8 cellular contexts compared by ENCODE assay signal in genomic region chr11:85647078-85647477, GRCh38. TPM values are rescaled to one million over a fixed set of nuclear protein-coding genes. Genes with fewer than 3 reads are reported as not detected.
A peak's percentile ranks its signal among the peaks of the same experiment; 100 is the strongest.
DNase-seq lines count a peak whose midpoint lies in the region; ATAC-seq, FAIRE-seq and TF ChIP-seq lines count a peak whose summit lies in the region.

No MANE protein-coding gene starts in this region.

- H3K4me3 ChIP-seq in cardiac fibroblast (replicated peaks in 1 of 2; ENCODE audit: low read depth in 2 of 2, low read length in 2 of 2) = peak overlapping the region; percentile 72 to 76
- peak overlapping the region; percentile 83 for H3K4me3 ChIP-seq in naive thymus-derived CD4-positive, alpha-beta T cell (ENCODE audit: low read length)

- peaks cover 11 to 14% of the 10 kb centered on the region in 2 donors for H3K4me1 ChIP-seq in naive thymus-derived CD4-positive, alpha-beta T cell (ENCODE audit: control insufficient read depth in 2 of 2, insufficient read depth in 2 of 2, low read length in 2 of 2)

- peak overlapping the region; percentile 86 to 99 (median 98) for H3K27ac Mint-ChIP-seq in naive thymus-derived CD4-positive, alpha-beta T cell

- peaks cover 5 to 43% (median 33%) of the 10 kb centered on the region in 7 donors for H3K4me1 Mint-ChIP-seq in naive thymus-derived CD4-positive, alpha-beta T cell

- peak; percentile 37 for DNase-seq in D341Med (ENCODE audit: low spot score)
- DNase-seq in cardiac fibroblast (ENCODE audit: low read depth in 2 of 2) = no peak
- no peak for DNase-seq in naive thymus-derived CD4-positive, alpha-beta T cell
- no peak for DNase-seq in NCI-H510A (lab: John Stamatoyannopoulos, UW)
- no peak for DNase-seq in GM12891 (ENCODE audit: insufficient read length, low spot score)
- no peak for DNase-seq in DMS114 treated with DMSO at 0.1 percent for 48 hours (lab: John Stamatoyannopoulos, UW; ENCODE audit: unreplicated experiment)

- peaks cover 0 to 4% (median 4%) of the 10 kb centered on the region in 3 experiments for H3K36me3 ChIP-seq in naive thymus-derived CD4-positive, alpha-beta T cell (ENCODE audit: control insufficient read depth in 2 of 3, insufficient read depth in 3 of 3, low read length in 3 of 3)

- CTCF ChIA-PET in naive thymus-derived CD4-positive, alpha-beta T cell (lab: Charles Lee) = interaction anchor here (1.3 to 1.9 kb wide), 2 partner anchors 17 to 19 kb away, joined by 6 read pairs; partner anchors contain the start of gene TMEM126B

- no peaks in the 10 kb centered on the region for H3K27me3 ChIP-seq in naive thymus-derived CD4-positive, alpha-beta T cell (ENCODE audit: control insufficient read depth in 2 of 2, insufficient read depth in 2 of 2, low read length in 2 of 2)

- peaks cover 0 to 6% (median 1%) of the 10 kb centered on the region in 5 donors for H3K36me3 Mint-ChIP-seq in naive thymus-derived CD4-positive, alpha-beta T cell

- intact Hi-C loops in naive thymus-derived CD4-positive, alpha-beta T cell (cut with micrococcal nuclease) = loop anchor here (1.0 to 5.0 kb wide), 10 partner anchors 10 to 655 kb away; partner anchors contain the start of genes EED (in 2 of the 2), HIKESHI (in 2 of the 2), PICALM (in 2 of the 2) and TMEM126B (in 2 of the 2)

- FAIRE-seq in GM12891 (lab: Jason Lieb, UNC) = no peak

- TF ChIP-seq CTCF in cardiac fibroblast (IDR thresholded peaks at IDR 0.05; ENCODE audit: low read depth, low read length) = no peak

- no peaks in the 10 kb centered on the region for H3K9me3 ChIP-seq in naive thymus-derived CD4-positive, alpha-beta T cell (ENCODE audit: control insufficient read depth in 2 of 3, low read length in 3 of 3)

- peaks cover 15 to 34% (median 27%) of the 10 kb centered on the region in 5 donors for H3K27me3 Mint-ChIP-seq in naive thymus-derived CD4-positive, alpha-beta T cell

- no peak for TF ChIP-seq POLR2A in GM12891 (IDR thresholded peaks at IDR 0.05; ENCODE audit: low read depth, low read length)

- POLR2A ChIA-PET in naive thymus-derived CD4-positive, alpha-beta T cell (lab: Charles Lee) = interaction anchor here (0.6 to 10.3 kb wide), 14 partner anchors 9 to 1387 kb away, joined by 3 to 207 read pairs (median 4); partner anchors contain the start of genes CREBZF, DLG2, EED and HIKESHI

- peak overlapping the region; percentile 87 for H3K27ac ChIP-seq in naive thymus-derived CD4-positive, alpha-beta T cell (ENCODE audit: low read depth, low read length)

- H3K9me3 Mint-ChIP-seq in naive thymus-derived CD4-positive, alpha-beta T cell = no peaks in the 10 kb centered on the region

- ATAC-seq in HG03354 (IDR thresholded peaks at IDR 0.05; ENCODE audit: poor library complexity, severe bottlenecking, unreplicated experiment) = peak; percentile 3
- no peak for ATAC-seq in naive thymus-derived CD4-positive, alpha-beta T cell
- no peak for ATAC-seq in GM21528 (IDR thresholded peaks at IDR 0.05; ENCODE audit: low FRiP score, unreplicated experiment)

- H3K4me3 Mint-ChIP-seq in naive thymus-derived CD4-positive, alpha-beta T cell = peak overlapping the region; percentile 92 to 100 (median 98)

TF ChIP-seq in GM12891, 5 proteins besides CTCF, POLR2A, EP300 and RAD21:
- TF ChIP-seq SPI1 (IDR thresholded peaks at IDR 0.05; ENCODE audit: low read depth, low read length) (no peak), POU2F2 (IDR thresholded peaks at IDR 0.05; ENCODE audit: low read depth, low read length) (no peak), POLR2AphosphoS5 (IDR thresholded peaks at IDR 0.05; ENCODE audit: low read depth, low read length) (no peak), PAX5 (IDR thresholded peaks at IDR 0.05; ENCODE audit: insufficient read depth, low read length, severe bottlenecking) (no peak), TAF1 (IDR thresholded peaks at IDR 0.05; ENCODE audit: low read depth, low read length) (no peak)

RNA-seq across cellular contexts. Expression of gene TMEM126A, which starts 0.7 kb away (rescaled TPM):
- total RNA-seq in naive thymus-derived CD4-positive, alpha-beta T cell = 10 to 100 TPM; 17.8 to 40.8 (median 18.9) TPM
- polyA plus RNA-seq in naive thymus-derived CD4-positive, alpha-beta T cell = 10 to 100 TPM; 63.0 to 68.0 TPM
- 70.7 TPM for polyA plus RNA-seq in GM12891 (2012; ENCODE audit: low read depth, missing spikeins)

RNA-seq across cellular contexts. Expression of gene CREBZF, which starts 17.9 kb away (rescaled TPM):
- total RNA-seq in naive thymus-derived CD4-positive, alpha-beta T cell = 100 to 1,000 TPM in 2 of 5 experiments, 10 to 100 TPM in 3; 56.9 to 114 (median 59.7) TPM
- 10 to 100 TPM; 13.0 to 16.8 TPM for polyA plus RNA-seq in naive thymus-derived CD4-positive, alpha-beta T cell
- 19.4 TPM for polyA plus RNA-seq in GM12891 (2012; ENCODE audit: low read depth, missing spikeins)

RNA-seq across cellular contexts. Expression of gene TMEM126B, which starts 18.7 kb away (rescaled TPM):
- total RNA-seq in naive thymus-derived CD4-positive, alpha-beta T cell = 10 to 100 TPM; 22.1 to 50.4 (median 36.4) TPM
- 10 to 100 TPM; 47.1 to 59.3 TPM for polyA plus RNA-seq in naive thymus-derived CD4-positive, alpha-beta T cell
- polyA plus RNA-seq in GM12891 (2012; ENCODE audit: low read depth, missing spikeins) = 40.9 TPM

RNA-seq across cellular contexts. Expression of gene DLG2, which starts 19.9 kb away (rescaled TPM):
- total RNA-seq in naive thymus-derived CD4-positive, alpha-beta T cell = 1 to 10 TPM; 1.1 to 6.1 (median 3.8) TPM
- under 1 TPM; 0.64 to 0.76 TPM for polyA plus RNA-seq in naive thymus-derived CD4-positive, alpha-beta T cell
- polyA plus RNA-seq in GM12891 (2012; ENCODE audit: low read depth, missing spikeins) = 0.26 TPM

RNA-seq across cellular contexts. Expression of gene CCDC89, which starts 38.9 kb away (rescaled TPM):
- total RNA-seq in naive thymus-derived CD4-positive, alpha-beta T cell = 1 to 10 TPM in 1 of 5 experiments, under 1 TPM in 1, not detected in 3; 0.73 to 1.2 TPM
- not detected for polyA plus RNA-seq in naive thymus-derived CD4-positive, alpha-beta T cell
- polyA plus RNA-seq in GM12891 (2012; ENCODE audit: low read depth, missing spikeins) = not detected
